Comparison of ENCODE assay signal across 20 cellular contexts in genomic region chr1:24096009-24096736, GRCh38. TPM values are rescaled to one million over a fixed set of nuclear protein-coding genes. Genes with fewer than 3 reads are reported as not detected.
"Had no signal": no experiment of that assay in that cellular context is flagged by ENCODE, and none has a peak within 500 bp of the region (broad histone marks: within the 10 kb centered on the region; RNA-seq: fewer than 3 reads in every experiment).

No MANE protein-coding gene starts in this region.

- ATAC-seq: activated CD4-positive, alpha-beta T cell treated with anti-CD3 and anti-CD28 coated beads for 36 hours; activated CD8-positive, alpha-beta memory T cell treated with anti-CD3 and anti-CD28 coated beads, Interleukin-2, amount 10 ng/mL, durations not matched to agents 7 days and 5 days; gastroesophageal sphincter; T-cell had no signal

- H3K27me3 Mint-ChIP-seq: activated CD4-positive, alpha-beta memory T cell treated with anti-CD3 and anti-CD28 coated beads for 36 hours; stimulated activated naive CD8-positive, alpha-beta T cell treated with anti-CD3 and anti-CD28 coated beads, Interleukin-15, Interleukin-2, amounts not matched to agents 100 ng/mL and 50 ng/mL, for 24 hours; type B pancreatic cell had no signal

- H3K36me3 ChIP-seq: adrenal gland, gastroesophageal sphincter, suprapubic skin had no signal

- H3K4me1 Mint-ChIP-seq: activated CD4-positive, alpha-beta T cell treated with anti-CD3 and anti-CD28 coated beads for 36 hours; activated CD8-positive, alpha-beta memory T cell treated with anti-CD3 and anti-CD28 coated beads, Interleukin-2, amount 10 ng/mL, durations not matched to agents 7 days and 5 days; activated naive CD4-positive, alpha-beta T cell treated with anti-CD3 and anti-CD28 coated beads, Interleukin-2, amount 10 ng/mL, durations not matched to agents 7 days and 5 days; T-cell had no signal

- H3K9me3 Mint-ChIP-seq: activated CD4-positive, alpha-beta memory T cell treated with anti-CD3 and anti-CD28 coated beads for 36 hours; activated naive CD4-positive, alpha-beta T cell treated with anti-CD3 and anti-CD28 coated beads, Interleukin-2, amount 10 ng/mL, durations not matched to agents 7 days and 5 days; activated T-helper 2 cell treated with anti-CD3 and anti-CD28 coated beads, Interferon-gamma antibody, Interleukin-2, Interleukin-4, amounts not matched to agents 10 μg/mL and 5 μg/mL and 100 μg/mL, durations not matched to agents 14 hours and 24 hours and 36 hours; stimulated activated naive CD8-positive, alpha-beta T cell treated with anti-CD3 and anti-CD28 coated beads, Interleukin-15, Interleukin-2, amounts not matched to agents 100 ng/mL and 50 ng/mL, for 24 hours; T-cell; type B pancreatic cell had no signal

- DNase-seq: activated CD4-positive, alpha-beta memory T cell treated with anti-CD3 and anti-CD28 coated beads for 36 hours; activated CD4-positive, alpha-beta T cell treated with anti-CD3 and anti-CD28 coated beads for 36 hours; activated CD8-positive, alpha-beta memory T cell treated with anti-CD3 and anti-CD28 coated beads, Interleukin-2, amount 10 ng/mL, durations not matched to agents 7 days and 5 days; activated naive CD4-positive, alpha-beta T cell treated with anti-CD3 and anti-CD28 coated beads, Interleukin-2, amount 10 ng/mL, durations not matched to agents 7 days and 5 days; activated T-cell treated with anti-CD3 and anti-CD28 coated beads, Interleukin-2, amount 50 U/mL, for 1 hour; adrenal gland; erythroblast; retina; T-cell; T1000 had no signal

- H3K27ac ChIP-seq: adrenal gland, gastroesophageal sphincter, hepatocyte, parathyroid adenoma, suprapubic skin had no signal

- H3K4me3 ChIP-seq: adrenal gland, gastroesophageal sphincter, hepatocyte, smooth muscle cell, suprapubic skin had no signal

- H3K9me3 ChIP-seq: adrenal gland, gastroesophageal sphincter, suprapubic skin had no signal

- H3K4me3 Mint-ChIP-seq: activated CD4-positive, alpha-beta memory T cell treated with anti-CD3 and anti-CD28 coated beads for 36 hours; activated CD4-positive, alpha-beta T cell treated with anti-CD3 and anti-CD28 coated beads for 36 hours; activated CD8-positive, alpha-beta memory T cell treated with anti-CD3 and anti-CD28 coated beads, Interleukin-2, amount 10 ng/mL, durations not matched to agents 7 days and 5 days; activated naive CD4-positive, alpha-beta T cell treated with anti-CD3 and anti-CD28 coated beads, Interleukin-2, amount 10 ng/mL, durations not matched to agents 7 days and 5 days; stimulated activated naive CD8-positive, alpha-beta T cell treated with anti-CD3 and anti-CD28 coated beads, Interleukin-15, Interleukin-2, amounts not matched to agents 100 ng/mL and 50 ng/mL, for 24 hours; T-cell; type B pancreatic cell had no signal

- H3K27ac Mint-ChIP-seq: activated CD4-positive, alpha-beta memory T cell treated with anti-CD3 and anti-CD28 coated beads for 36 hours; activated CD4-positive, alpha-beta T cell treated with anti-CD3 and anti-CD28 coated beads for 36 hours; activated CD8-positive, alpha-beta memory T cell treated with anti-CD3 and anti-CD28 coated beads, Interleukin-2, amount 10 ng/mL, durations not matched to agents 7 days and 5 days; activated naive CD4-positive, alpha-beta T cell treated with anti-CD3 and anti-CD28 coated beads, Interleukin-2, amount 10 ng/mL, durations not matched to agents 7 days and 5 days; activated T-helper 2 cell treated with anti-CD3 and anti-CD28 coated beads, Interferon-gamma antibody, Interleukin-2, Interleukin-4, amounts not matched to agents 10 μg/mL and 5 μg/mL and 100 μg/mL, durations not matched to agents 14 hours and 24 hours and 36 hours; stimulated activated naive CD8-positive, alpha-beta T cell treated with anti-CD3 and anti-CD28 coated beads, Interleukin-15, Interleukin-2, amounts not matched to agents 100 ng/mL and 50 ng/mL, for 24 hours; T-cell; type B pancreatic cell had no signal

- H3K4me2 ChIP-seq: hepatocyte, smooth muscle cell had no signal

- H3K79me2 ChIP-seq: hepatocyte, parathyroid adenoma had no signal

- H3K27me3 ChIP-seq: adrenal gland, gastroesophageal sphincter, hepatocyte, suprapubic skin had no signal

- H2AFZ ChIP-seq: hepatocyte, parathyroid adenoma had no signal

- H3K4me1 ChIP-seq: adrenal gland, gastroesophageal sphincter, parathyroid adenoma, suprapubic skin had no signal

- H3K36me3 Mint-ChIP-seq: activated CD4-positive, alpha-beta memory T cell treated with anti-CD3 and anti-CD28 coated beads for 36 hours; activated CD8-positive, alpha-beta memory T cell treated with anti-CD3 and anti-CD28 coated beads, Interleukin-2, amount 10 ng/mL, durations not matched to agents 7 days and 5 days; activated naive CD4-positive, alpha-beta T cell treated with anti-CD3 and anti-CD28 coated beads, Interleukin-2, amount 10 ng/mL, durations not matched to agents 7 days and 5 days; T-cell; type B pancreatic cell had no signal

RNA-seq across cellular contexts. Expression of gene MYOM3, which starts 15.8 kb away (rescaled TPM):
- total RNA-seq: activated CD4-positive, alpha-beta memory T cell treated with anti-CD3 and anti-CD28 coated beads for 36 hours; activated CD4-positive, alpha-beta T cell treated with anti-CD3 and anti-CD28 coated beads for 36 hours; activated CD8-positive, alpha-beta memory T cell treated with anti-CD3 and anti-CD28 coated beads, Interleukin-2, amount 10 ng/mL, durations not matched to agents 7 days and 5 days; activated T-helper 2 cell treated with anti-CD3 and anti-CD28 coated beads, Interferon-gamma antibody, Interleukin-2, Interleukin-4, amounts not matched to agents 10 μg/mL and 5 μg/mL and 100 μg/mL, durations not matched to agents 14 hours and 24 hours and 36 hours; SK-MEL-5; T-cell had no signal

RNA-seq across cellular contexts. Expression of gene IL22RA1, which starts 46.8 kb away (rescaled TPM):
- total RNA-seq: activated CD4-positive, alpha-beta memory T cell treated with anti-CD3 and anti-CD28 coated beads for 36 hours; activated CD4-positive, alpha-beta T cell treated with anti-CD3 and anti-CD28 coated beads for 36 hours; activated T-helper 2 cell treated with anti-CD3 and anti-CD28 coated beads, Interferon-gamma antibody, Interleukin-2, Interleukin-4, amounts not matched to agents 10 μg/mL and 5 μg/mL and 100 μg/mL, durations not matched to agents 14 hours and 24 hours and 36 hours; mesenteric fat pad had no signal
- polyA plus RNA-seq: smooth muscle cell had no signal
